In the genomic region with DNA sequence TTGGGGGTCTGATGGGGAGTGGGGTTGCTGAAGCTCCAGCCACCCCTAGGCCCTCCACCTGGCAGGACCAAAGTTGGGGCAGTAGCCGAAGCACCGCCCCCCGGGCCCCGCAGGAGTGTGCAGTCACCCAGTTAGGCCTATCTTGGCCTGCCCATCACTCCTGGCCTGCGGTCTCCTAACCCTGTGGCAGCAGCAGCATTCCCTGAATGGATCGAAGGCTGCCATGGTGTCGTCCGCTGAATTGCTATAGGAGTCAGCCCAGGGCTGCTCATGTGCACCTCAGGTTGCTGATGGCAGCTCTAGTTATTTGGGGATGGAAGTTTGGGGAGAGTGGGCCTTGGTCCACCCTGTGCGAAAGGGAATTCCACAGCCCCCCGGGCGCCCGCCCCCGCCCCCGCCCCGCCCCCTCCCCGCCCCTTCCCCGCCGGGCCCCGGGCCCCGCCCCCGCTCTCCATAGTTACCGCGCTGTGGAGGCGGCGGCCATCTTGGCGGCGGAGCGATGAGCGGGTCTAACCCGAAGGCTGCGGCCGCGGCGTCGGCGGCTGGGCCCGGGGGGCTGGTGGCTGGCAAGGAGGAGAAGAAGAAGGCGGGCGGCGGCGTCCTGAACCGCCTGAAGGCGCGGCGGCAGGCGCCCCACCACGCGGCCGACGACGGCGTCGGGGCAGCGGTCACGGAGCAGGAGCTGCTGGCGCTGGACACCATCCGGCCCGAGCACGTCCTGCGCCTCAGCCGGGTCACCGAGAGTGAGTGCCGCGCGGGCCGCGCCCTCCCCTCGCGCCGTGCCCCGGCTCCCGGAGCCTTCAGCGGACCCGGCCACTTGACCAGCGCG, we compare ENCODE assay signal across 8 cellular contexts.
A peak's percentile ranks its signal among the peaks of the same experiment; 100 is the strongest.
DNase-seq lines count a peak whose midpoint lies in the region; ATAC-seq lines count a peak whose summit lies in the region.

TSS of gene UNC119B (plus strand) at position 483 of the 829 bp plus-strand sequence. CDS start at position 500, 17 bp downstream.

- DNase-seq in NCI-H1436 (lab: John Stamatoyannopoulos, UW), result peak; percentile 34
- DNase-seq in NCI-H1436 treated with DMSO at 0.1 percent for 48 hours (lab: John Stamatoyannopoulos, UW), result no peak
- peak; percentile 48 for DNase-seq in NCI-H510A (lab: John Stamatoyannopoulos, UW)
- peak; percentile 42 to 74 for DNase-seq in activated CD8-positive, alpha-beta memory T cell treated with anti-CD3 and anti-CD28 coated beads for 1 hour (ENCODE audit: extremely low read depth in 1 of 2, low read depth in 1 of 2)
- DNase-seq in effector CD8-positive, alpha-beta T cell (lab: John Stamatoyannopoulos, UW), result peak; percentile 67
- DNase-seq in medulla oblongata (ENCODE audit: extremely low spot score), result peak; percentile 66
- DNase-seq in stimulated activated CD4-positive, alpha-beta T cell treated with anti-CD3 and anti-CD28 coated beads, TNF-alpha, amount 100 ng/mL, for 48 hours (ENCODE audit: low read depth in 3 of 3), result peak; percentile 51 to 71 (median 52)

- ATAC-seq in HG02973 (IDR thresholded peaks at IDR 0.05; ENCODE audit: unreplicated experiment), result peak; percentile 60
